ENCODE assay signal across 8 cellular contexts in the genomic region with DNA sequence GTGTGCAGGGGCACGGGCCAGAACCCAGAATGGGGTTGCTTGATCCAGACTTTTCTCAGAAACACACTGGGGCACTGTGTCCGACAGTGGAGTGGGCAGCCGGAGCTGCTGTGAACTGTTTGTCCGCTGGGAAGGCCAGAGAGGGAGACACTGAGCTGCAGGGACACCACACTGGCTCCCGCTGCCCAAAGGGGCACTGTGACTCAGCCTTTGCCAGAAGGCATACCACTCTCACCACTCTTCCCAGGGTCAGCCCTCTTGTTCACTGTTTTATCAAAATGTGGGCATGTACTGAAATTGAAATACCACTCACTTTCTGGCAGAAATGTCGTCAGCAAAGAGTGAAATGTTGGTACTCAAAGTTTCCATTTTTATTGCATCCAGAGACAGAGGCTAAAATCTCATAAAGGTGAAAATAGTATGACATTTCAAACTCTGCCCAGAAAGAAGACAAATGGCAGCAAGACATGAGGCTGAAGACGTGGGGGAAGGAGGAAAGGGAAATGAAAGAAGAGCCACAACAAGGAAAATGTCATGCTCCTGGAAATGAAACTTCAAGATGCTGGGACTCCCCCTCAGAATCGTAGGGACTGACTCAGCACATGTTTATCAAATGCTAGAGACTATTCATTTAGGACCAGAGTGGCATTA. TPM values are rescaled to one million over a fixed set of nuclear protein-coding genes. Genes with fewer than 3 reads are reported as not detected.
DNase-seq lines count a peak whose midpoint lies in the region; ATAC-seq and TF ChIP-seq lines count a peak whose summit lies in the region.

No MANE protein-coding gene starts in this region.

- no peak overlapping the region for H3K9ac ChIP-seq in H9 (ENCODE audit: extremely low read depth, insufficient read length, low read length)

- H2BK15ac ChIP-seq in H9 (ENCODE audit: low read depth, low read length) = no peak overlapping the region

- peak overlapping the region; percentile 77 to 94 (median 92) for H3K4me3 Mint-ChIP-seq in CD4-positive, CD25-positive, alpha-beta regulatory T cell
- no peak overlapping the region for H3K4me3 Mint-ChIP-seq in H9

- H3K36me3 Mint-ChIP-seq in CD4-positive, CD25-positive, alpha-beta regulatory T cell = peaks cover 1% of the 10 kb centered on the region
- H3K36me3 Mint-ChIP-seq in H9 (ENCODE audit: insufficient read depth in 1 of 3, low read depth in 3 of 3) = no peaks in the 10 kb centered on the region; a peak in 1 of 7 replicates

- no peak overlapping the region for H4K5ac ChIP-seq in H9 (ENCODE audit: insufficient read length, low read depth, low read length)

- no peak overlapping the region for H2BK5ac ChIP-seq in H9 (ENCODE audit: insufficient read length, low read length)

- no peak overlapping the region for H2BK20ac ChIP-seq in H9 (ENCODE audit: low read depth, low read length, poor library complexity, severe bottlenecking)

- peaks cover 17 to 82% (median 44%) of the 10 kb centered on the region in 4 donors for H3K4me1 Mint-ChIP-seq in CD4-positive, CD25-positive, alpha-beta regulatory T cell
- H3K4me1 Mint-ChIP-seq in H9 = peaks cover 4 to 5% of the 10 kb centered on the region in 2 experiments; a peak in 2 of 4 replicates

- TF ChIP-seq CTCF in H9 (conservative IDR thresholded peaks at IDR 0.05) = 0 out of 3 replicates have a peak, but pooled peaks have one; percentile 21
- TF ChIP-seq CTCF in foreskin fibroblast (IDR thresholded peaks at IDR 0.05; ENCODE audit: low read depth, low read length) = peak; percentile 5

- no peak overlapping the region for H3T11ph ChIP-seq in H9 (ENCODE audit: low read length)

- no peak overlapping the region for H2AFZ ChIP-seq in H9 (ENCODE audit: low read length)

- peak overlapping the region; percentile 100 for H3K4me3 ChIP-seq in CD4-positive, CD25-positive, alpha-beta regulatory T cell (ENCODE audit: low read depth, low read length)
- H3K4me3 ChIP-seq in foreskin fibroblast (ENCODE audit: low read depth in 1 of 2, low read length in 2 of 2) = no peak overlapping the region

- H3K27me3 Mint-ChIP-seq in CD4-positive, CD25-positive, alpha-beta regulatory T cell = peaks cover 4% of the 10 kb centered on the region
- H3K27me3 Mint-ChIP-seq in H9 (ENCODE audit: low read depth) = peaks cover 3% of the 10 kb centered on the region; the same call in 1 of the 2 replicates

- H3K79me1 ChIP-seq in H9 (ENCODE audit: insufficient read depth, low read depth, low read length, poor library complexity, severe bottlenecking) = no peaks in the 10 kb centered on the region

- H3K4ac ChIP-seq in H9 (ENCODE audit: low read depth, low read length) = no peak overlapping the region

- H2AK5ac ChIP-seq in H9 (ENCODE audit: insufficient read length, low read length) = no peak overlapping the region

- H3K4me2 ChIP-seq in H9 (ENCODE audit: insufficient read depth, insufficient read length, low read length) = no peak overlapping the region

- peak in 2 of 3 donors; percentile 28 to 39 for DNase-seq in CD4-positive, CD25-positive, alpha-beta regulatory T cell
- peak; percentile 35 for DNase-seq in H9
- peak in 3 of 5 donors; percentile 18 to 72 (median 21) for DNase-seq in T-helper 1 cell
- DNase-seq in foreskin fibroblast = peak in 1 of 2 donors; percentile 22
- no peak for DNase-seq in GF-D8 (lab: John Stamatoyannopoulos, UW)
- DNase-seq in NCI-H1092 (lab: John Stamatoyannopoulos, UW) = no peak

- H2BK120ac ChIP-seq in H9 (ENCODE audit: low read depth, low read length, poor library complexity, severe bottlenecking) = no peak overlapping the region

- no peaks in the 10 kb centered on the region for H3K79me2 ChIP-seq in H9 (ENCODE audit: insufficient read depth, low read length)

- H3K9me3 ChIP-seq in CD4-positive, CD25-positive, alpha-beta regulatory T cell (ENCODE audit: control insufficient read depth in 2 of 2, low read length in 2 of 2) = peaks cover 4 to 6% of the 10 kb centered on the region in 2 experiments
- peaks cover 7% of the 10 kb centered on the region for H3K9me3 ChIP-seq in H9 (ENCODE audit: control insufficient read depth, low read depth, low read length)

- WGBS in H9 (ENCODE audit: extremely low coverage, insufficient read length, low lambda C conversion rate) = no CpG with 5 or more reads among the region's 8 CpGs

- peak overlapping the region; percentile 100 for H3K27ac Mint-ChIP-seq in CD4-positive, CD25-positive, alpha-beta regulatory T cell
- H3K27ac Mint-ChIP-seq in H9 = no peak overlapping the region

- H4K91ac ChIP-seq in H9 (ENCODE audit: insufficient read length, low read depth, low read length) = no peak overlapping the region

- no peaks in the 10 kb centered on the region for H4K20me1 ChIP-seq in H9 (ENCODE audit: control insufficient read depth, insufficient read depth, insufficient read length)

- no peaks in the 10 kb centered on the region for H3K27me3 ChIP-seq in CD4-positive, CD25-positive, alpha-beta regulatory T cell (ENCODE audit: control insufficient read depth, insufficient read depth, low read length)
- no peaks in the 10 kb centered on the region for H3K27me3 ChIP-seq in H9 (ENCODE audit: insufficient read depth, low read length)

- H3K23ac ChIP-seq in H9 (ENCODE audit: insufficient read length, low read depth, low read length) = no peak overlapping the region

- ATAC-seq in CD4-positive, CD25-positive, alpha-beta regulatory T cell (ENCODE audit: low read depth in 2 of 2) = no peak
- no peak for ATAC-seq in HG02981 (IDR thresholded peaks at IDR 0.05; ENCODE audit: unreplicated experiment)
- no peak for ATAC-seq in GM21717 (IDR thresholded peaks at IDR 0.05; ENCODE audit: unreplicated experiment)

- H4K8ac ChIP-seq in H9 (replicated peaks; ENCODE audit: insufficient read length, low read depth, low read length) = no peak overlapping the region

- H3K14ac ChIP-seq in H9 (ENCODE audit: insufficient read depth, low read length) = no peak overlapping the region

- H3K9me3 Mint-ChIP-seq in CD4-positive, CD25-positive, alpha-beta regulatory T cell = peaks cover 0 to 4% (median 0%) of the 10 kb centered on the region in 7 donors
- peaks cover 7 to 10% of the 10 kb centered on the region in 2 experiments for H3K9me3 Mint-ChIP-seq in H9

- H3K56ac ChIP-seq in H9 (ENCODE audit: insufficient read length, low read depth, low read length) = no peak overlapping the region

- H3K36me3 ChIP-seq in CD4-positive, CD25-positive, alpha-beta regulatory T cell (ENCODE audit: control insufficient read depth, insufficient read depth, low read length) = no peaks in the 10 kb centered on the region

- no peak overlapping the region for H2BK12ac ChIP-seq in H9 (ENCODE audit: insufficient read length, low read depth, low read length)

- H3K4me1 ChIP-seq in CD4-positive, CD25-positive, alpha-beta regulatory T cell (ENCODE audit: control insufficient read depth, insufficient read depth, low read length, poor library complexity, severe bottlenecking) = peaks cover 62% of the 10 kb centered on the region
- no peaks in the 10 kb centered on the region for H3K4me1 ChIP-seq in H9 (ENCODE audit: insufficient read depth, low read length)

- no peaks in the 10 kb centered on the region for H3K23me2 ChIP-seq in H9 (ENCODE audit: insufficient read length, low read depth, low read length, poor library complexity, severe bottlenecking)

- peak overlapping the region; percentile 98 for H3K27ac ChIP-seq in CD4-positive, CD25-positive, alpha-beta regulatory T cell (ENCODE audit: insufficient read depth, low read length, poor library complexity, severe bottlenecking)
- H3K27ac ChIP-seq in H9 (ENCODE audit: insufficient read length, low read depth, low read length) = no peak overlapping the region

- H3K18ac ChIP-seq in H9 (ENCODE audit: insufficient read length, low read depth, low read length) = no peak overlapping the region

RNA-seq across cellular contexts. Expression of gene IL7R, which starts 4.5 kb away (rescaled TPM):
- total RNA-seq in CD4-positive, CD25-positive, alpha-beta regulatory T cell = 394 TPM
- 100 to 1,000 TPM; 110 to 311 (median 212) TPM for polyA plus RNA-seq in CD4-positive, CD25-positive, alpha-beta regulatory T cell
- not detected in 2 replicates for total RNA-seq in H9 (2021)

Comparison
In these comparisons a context has a peak if more than half of its experiments do, and no peak if none do; other contexts are left out.
1. DNase-seq: peak in CD4-positive, CD25-positive, alpha-beta regulatory T cell (2 of 3), H9 (single experiment) and T-helper 1 cell (3 of 5); none in GF-D8 (single experiment) and NCI-H1092 (single experiment).
2. H3K27ac Mint-ChIP-seq: peak in CD4-positive, CD25-positive, alpha-beta regulatory T cell (3 of 3); none in H9 (0 of 3).
3. H3K4me3 Mint-ChIP-seq: peak in CD4-positive, CD25-positive, alpha-beta regulatory T cell (4 of 4); none in H9 (0 of 2).
4. RNA of gene IL7R, which starts 4.5 kb away (total RNA-seq): 394 TPM in CD4-positive, CD25-positive, alpha-beta regulatory T cell (single experiment); not detected in H9; every median in the first group is over 100 times any median in the second.